In genomic region chr19:50906217-50906616, GRCh38 we compare ENCODE assay signal across 8 cellular contexts. TPM values are rescaled to one million over a fixed set of nuclear protein-coding genes. Genes with fewer than 3 reads are reported as not detected.
DNase-seq lines count a peak whose midpoint lies in the region; ATAC-seq, FAIRE-seq and TF ChIP-seq lines count a peak whose summit lies in the region.

No MANE protein-coding gene starts in this region.

- H4K20me1 ChIP-seq in HepG2 (ENCODE audit: insufficient read depth, low read length) = no peaks in the 10 kb centered on the region

- FAIRE-seq in HepG2 (lab: Jason Lieb, UNC) = no peak

- in situ Hi-C loops in HepG2 (cut with HindIII; ENCODE audit: extremely low pct_ligation_motif_present, low pct_unique_long_range_greater_than_20kb) = no loop called here

- H3K9ac ChIP-seq in HepG2 (ENCODE audit: insufficient read depth, low read depth, low read length) = no peak overlapping the region

- no peak overlapping the region for H3K4me3 Mint-ChIP-seq in activated T-helper 17 cell treated with anti-CD3 and anti-CD28 coated beads, Interleukin-2, amount 50 U/mL, for 72 hours

- H3K27me3 ChIP-seq in HepG2 (ENCODE audit: control insufficient read depth in 1 of 2, insufficient read depth in 2 of 2, low read length in 2 of 2) = peaks cover 0 to 19% of the 10 kb centered on the region in 2 experiments; a peak in 4 of 5 replicates

- CTCF ChIA-PET in HepG2 (lab: Yijun Ruan, JAX; ENCODE audit: low intra/inter-chr PET ratio, low total read pairs) = interaction anchor here (1.2 kb wide), 1 partner anchor 16 kb away, joined by 5 read pairs; no protein-coding TSS in a partner anchor

- H3K9me3 Mint-ChIP-seq in activated T-helper 17 cell treated with anti-CD3 and anti-CD28 coated beads, Interleukin-2, amount 50 U/mL, for 72 hours = no peaks in the 10 kb centered on the region

- TF ChIP-seq RAD21 in HepG2 (CRISPR knock-in tag; IDR thresholded peaks at IDR 0.05) = no peak

- no TSS peak for BruUV-seq in HepG2 (replicated peaks; lab: Mats Ljungman, UMichigan)

- TF ChIP-seq EP300 in HepG2 (IDR thresholded peaks at IDR 0.05; ENCODE audit: low read depth in 2 of 2, low read length in 2 of 2) = no peak
- no peak for TF ChIP-seq EP300 in HepG2 (CRISPR knock-in tag; IDR thresholded peaks at IDR 0.05; ENCODE audit: borderline replicate concordance)

- no peaks in the 10 kb centered on the region for H3K36me3 Mint-ChIP-seq in activated T-helper 17 cell treated with anti-CD3 and anti-CD28 coated beads, Interleukin-2, amount 50 U/mL, for 72 hours (ENCODE audit: low read depth)

- H3K79me2 ChIP-seq in HepG2 (ENCODE audit: insufficient read depth, low read length) = no peaks in the 10 kb centered on the region

- H3K4me2 ChIP-seq in HepG2 (ENCODE audit: low read depth, low read length) = no peak overlapping the region

- peaks cover 58% of the 10 kb centered on the region for H3K27me3 Mint-ChIP-seq in activated T-helper 17 cell treated with anti-CD3 and anti-CD28 coated beads, Interleukin-2, amount 50 U/mL, for 72 hours

- no peak overlapping the region for H3K27ac ChIP-seq in HepG2 (ENCODE audit: extremely low read length, insufficient read depth, low read length)

- no peaks in the 10 kb centered on the region for H3K36me3 ChIP-seq in HepG2 (replicated peaks in 1 of 2; ENCODE audit: control insufficient read depth in 1 of 2, insufficient read depth in 2 of 2, low read length in 2 of 2)

- DNase-seq in EH (ENCODE audit: low read depth) = peak; percentile 6
- peak; percentile 23 for DNase-seq in LoVo (ENCODE audit: low spot score)
- peak; percentile 17 for DNase-seq in HepG2 (ENCODE audit: low spot score)
- no peak for DNase-seq in T1000 (lab: John Stamatoyannopoulos, UW)
- DNase-seq in AG20443 (ENCODE audit: low spot score) = no peak

- no peak overlapping the region for H2AFZ ChIP-seq in HepG2 (ENCODE audit: low read length)

- no peak for TF ChIP-seq POLR2A in HepG2 (IDR thresholded peaks at IDR 0.05; ENCODE audit: insufficient read depth in 1 of 2, low read depth in 2 of 2, low read length in 2 of 2)

- no peak overlapping the region for H3K4me3 ChIP-seq in HepG2 (replicated peaks in 1 of 3; ENCODE audit: insufficient read depth in 1 of 3, low read depth in 2 of 3, low read length in 3 of 3)

- intact Hi-C loops in HepG2 (cut with micrococcal nuclease; ENCODE audit: unreplicated experiment) = no loop called here

- peak; percentile 55 for TF ChIP-seq CTCF in HepG2 (CRISPR knock-in tag; IDR thresholded peaks at IDR 0.05)

- POLR2A ChIA-PET in HepG2 (lab: Yijun Ruan, JAX) = no interaction called here

- 10% methylated on average over 5 of the region's 5 CpGs for WGBS in HepG2 (ENCODE audit: low lambda C conversion rate)

- no peaks in the 10 kb centered on the region for H3K4me1 ChIP-seq in HepG2 (ENCODE audit: insufficient read depth, low read length)

- no peak overlapping the region for H3K27ac Mint-ChIP-seq in activated T-helper 17 cell treated with anti-CD3 and anti-CD28 coated beads, Interleukin-2, amount 50 U/mL, for 72 hours

- no peaks in the 10 kb centered on the region for H3K9me3 ChIP-seq in HepG2 (ENCODE audit: low read length)

- H3K4me1 Mint-ChIP-seq in activated T-helper 17 cell treated with anti-CD3 and anti-CD28 coated beads, Interleukin-2, amount 50 U/mL, for 72 hours = no peaks in the 10 kb centered on the region

- ATAC-seq in activated T-helper 17 cell treated with anti-CD3 and anti-CD28 coated beads, Interleukin-2, amount 50 U/mL, for 72 hours (replicated peaks) = peak; percentile 40
- ATAC-seq in HepG2 = peak; percentile 37; the same call in 1 of the 3 replicates
- no peak for ATAC-seq in activated CD4-positive, CD25-positive, alpha-beta regulatory T cell treated with anti-CD3 and anti-CD28 coated beads, Interleukin-2, amount 50 U/mL, for 24 hours
- no peak for ATAC-seq in HG03457 (IDR thresholded peaks at IDR 0.05; ENCODE audit: unreplicated experiment)

RNA-seq across cellular contexts. Expression of gene KLK4, which starts 5.0 kb away (rescaled TPM):
- not detected for total RNA-seq in activated T-helper 17 cell treated with anti-CD3 and anti-CD28 coated beads, Interleukin-2, amount 50 U/mL, for 72 hours
- not detected in 2 replicates for total RNA-seq in HepG2 (2016; rRNA removed; fragmentation: Illumina TruSeq; extraction: Trizol)
- not detected in 2 replicates for total RNA-seq in HepG2 (2016; cell fraction: cytosol; rRNA removed; fragmentation: Illumina TruSeq; extraction: Trizol; ENCODE audit: low read depth)
- total RNA-seq in HepG2 (2016; cell fraction: insoluble cytoplasmic fraction; rRNA removed; fragmentation: Illumina TruSeq; extraction: Trizol) = not detected in 2 replicates
- not detected in 2 replicates for total RNA-seq in HepG2 (2016; cell fraction: membrane; rRNA removed; fragmentation: Illumina TruSeq; extraction: Trizol)
- total RNA-seq in HepG2 (2016; cell fraction: nucleus; rRNA removed; fragmentation: Illumina TruSeq; extraction: Trizol) = not detected in 2 replicates
- not detected in 2 replicates for polyA plus RNA-seq in HepG2 (2011; rRNA removed)
- not detected in 2 replicates for polyA plus RNA-seq in HepG2 (2011; cell fraction: cytosol; rRNA removed)
- polyA plus RNA-seq in HepG2 (2011; cell fraction: nucleus; rRNA removed) = not detected in 2 replicates
- polyA plus RNA-seq in HepG2 (2012) = not detected in 2 replicates
- not detected in 2 replicates for polyA plus RNA-seq in HepG2 (2016; cell fraction: cytosol; fragmentation: Illumina TruSeq; extraction: Trizol; ENCODE audit: low read depth)
- not detected in 2 replicates for polyA plus RNA-seq in HepG2 (2016; cell fraction: insoluble cytoplasmic fraction; fragmentation: Illumina TruSeq; extraction: Trizol; ENCODE audit: low read depth)
- not detected in 2 replicates for polyA plus RNA-seq in HepG2 (2016; cell fraction: membrane; fragmentation: Illumina TruSeq; extraction: Trizol; ENCODE audit: low read depth)
- polyA plus RNA-seq in HepG2 (2016; cell fraction: nucleus; fragmentation: Illumina TruSeq; extraction: Trizol; ENCODE audit: insufficient read depth, low read depth) = not detected in 2 replicates
- not detected in 2 replicates for polyA minus RNA-seq in HepG2 (2011; rRNA and poly(A)+ RNA removed; ENCODE audit: low replicate concordance)
- not detected in 2 replicates for polyA minus RNA-seq in HepG2 (2011; cell fraction: cytosol; rRNA and poly(A)+ RNA removed)
- polyA minus RNA-seq in HepG2 (2011; cell fraction: nucleus; rRNA and poly(A)+ RNA removed) = not detected in 2 replicates

RNA-seq across cellular contexts. Expression of gene KLK2, which starts 33.0 kb away (rescaled TPM):
- total RNA-seq in activated T-helper 17 cell treated with anti-CD3 and anti-CD28 coated beads, Interleukin-2, amount 50 U/mL, for 72 hours = under 1 TPM in 1 of 2 donors, not detected in 1; 0.24 TPM
- total RNA-seq in HepG2 (2016; rRNA removed; fragmentation: Illumina TruSeq; extraction: Trizol) = not detected in 2 replicates
- total RNA-seq in HepG2 (2016; cell fraction: cytosol; rRNA removed; fragmentation: Illumina TruSeq; extraction: Trizol; ENCODE audit: low read depth) = not detected in 2 replicates
- not detected in 2 replicates for total RNA-seq in HepG2 (2016; cell fraction: insoluble cytoplasmic fraction; rRNA removed; fragmentation: Illumina TruSeq; extraction: Trizol)
- not detected in 2 replicates for total RNA-seq in HepG2 (2016; cell fraction: membrane; rRNA removed; fragmentation: Illumina TruSeq; extraction: Trizol)
- not detected in 2 replicates for total RNA-seq in HepG2 (2016; cell fraction: nucleus; rRNA removed; fragmentation: Illumina TruSeq; extraction: Trizol)
- 0.11 TPM in 1 of 2 replicates, not detected in the other for polyA plus RNA-seq in HepG2 (2011; rRNA removed)
- polyA plus RNA-seq in HepG2 (2011; cell fraction: cytosol; rRNA removed) = not detected in 2 replicates
- 0.31 and 0.35 TPM in 2 replicates for polyA plus RNA-seq in HepG2 (2011; cell fraction: nucleus; rRNA removed)
- polyA plus RNA-seq in HepG2 (2012) = not detected in 2 replicates
- polyA plus RNA-seq in HepG2 (2016; cell fraction: cytosol; fragmentation: Illumina TruSeq; extraction: Trizol; ENCODE audit: low read depth) = not detected in 2 replicates
- not detected in 2 replicates for polyA plus RNA-seq in HepG2 (2016; cell fraction: insoluble cytoplasmic fraction; fragmentation: Illumina TruSeq; extraction: Trizol; ENCODE audit: low read depth)
- not detected in 2 replicates for polyA plus RNA-seq in HepG2 (2016; cell fraction: membrane; fragmentation: Illumina TruSeq; extraction: Trizol; ENCODE audit: low read depth)
- polyA plus RNA-seq in HepG2 (2016; cell fraction: nucleus; fragmentation: Illumina TruSeq; extraction: Trizol; ENCODE audit: insufficient read depth, low read depth) = not detected in 2 replicates
- polyA minus RNA-seq in HepG2 (2011; rRNA and poly(A)+ RNA removed; ENCODE audit: low replicate concordance) = not detected in 2 replicates
- polyA minus RNA-seq in HepG2 (2011; cell fraction: cytosol; rRNA and poly(A)+ RNA removed) = not detected in 2 replicates
- polyA minus RNA-seq in HepG2 (2011; cell fraction: nucleus; rRNA and poly(A)+ RNA removed) = 0.37 and 0.64 TPM in 2 replicates

RNA-seq across cellular contexts. Expression of gene KLK5, which starts 46.6 kb away (rescaled TPM):
- total RNA-seq in activated T-helper 17 cell treated with anti-CD3 and anti-CD28 coated beads, Interleukin-2, amount 50 U/mL, for 72 hours = not detected
- not detected in 2 replicates for total RNA-seq in HepG2 (2016; rRNA removed; fragmentation: Illumina TruSeq; extraction: Trizol)
- total RNA-seq in HepG2 (2016; cell fraction: cytosol; rRNA removed; fragmentation: Illumina TruSeq; extraction: Trizol; ENCODE audit: low read depth) = not detected in 2 replicates
- total RNA-seq in HepG2 (2016; cell fraction: insoluble cytoplasmic fraction; rRNA removed; fragmentation: Illumina TruSeq; extraction: Trizol) = not detected in 2 replicates
- total RNA-seq in HepG2 (2016; cell fraction: membrane; rRNA removed; fragmentation: Illumina TruSeq; extraction: Trizol) = not detected in 2 replicates
- not detected in 2 replicates for total RNA-seq in HepG2 (2016; cell fraction: nucleus; rRNA removed; fragmentation: Illumina TruSeq; extraction: Trizol)
- polyA plus RNA-seq in HepG2 (2011; rRNA removed) = not detected in 2 replicates
- polyA plus RNA-seq in HepG2 (2011; cell fraction: cytosol; rRNA removed) = not detected in 2 replicates
- not detected in 2 replicates for polyA plus RNA-seq in HepG2 (2011; cell fraction: nucleus; rRNA removed)
- not detected in 2 replicates for polyA plus RNA-seq in HepG2 (2012)
- not detected in 2 replicates for polyA plus RNA-seq in HepG2 (2016; cell fraction: cytosol; fragmentation: Illumina TruSeq; extraction: Trizol; ENCODE audit: low read depth)
- not detected in 2 replicates for polyA plus RNA-seq in HepG2 (2016; cell fraction: insoluble cytoplasmic fraction; fragmentation: Illumina TruSeq; extraction: Trizol; ENCODE audit: low read depth)
- polyA plus RNA-seq in HepG2 (2016; cell fraction: membrane; fragmentation: Illumina TruSeq; extraction: Trizol; ENCODE audit: low read depth) = not detected in 2 replicates
- not detected in 2 replicates for polyA plus RNA-seq in HepG2 (2016; cell fraction: nucleus; fragmentation: Illumina TruSeq; extraction: Trizol; ENCODE audit: insufficient read depth, low read depth)
- 0.23 TPM in 1 of 2 replicates, not detected in the other for polyA minus RNA-seq in HepG2 (2011; rRNA and poly(A)+ RNA removed; ENCODE audit: low replicate concordance)
- not detected in 2 replicates for polyA minus RNA-seq in HepG2 (2011; cell fraction: cytosol; rRNA and poly(A)+ RNA removed)
- polyA minus RNA-seq in HepG2 (2011; cell fraction: nucleus; rRNA and poly(A)+ RNA removed) = not detected in 2 replicates

RNA-seq across cellular contexts. Expression of gene KLK3, which starts 51.5 kb away (rescaled TPM):
- total RNA-seq in activated T-helper 17 cell treated with anti-CD3 and anti-CD28 coated beads, Interleukin-2, amount 50 U/mL, for 72 hours = not detected
- total RNA-seq in HepG2 (2016; rRNA removed; fragmentation: Illumina TruSeq; extraction: Trizol) = not detected in 2 replicates
- not detected in 2 replicates for total RNA-seq in HepG2 (2016; cell fraction: cytosol; rRNA removed; fragmentation: Illumina TruSeq; extraction: Trizol; ENCODE audit: low read depth)
- total RNA-seq in HepG2 (2016; cell fraction: insoluble cytoplasmic fraction; rRNA removed; fragmentation: Illumina TruSeq; extraction: Trizol) = not detected in 2 replicates
- not detected in 2 replicates for total RNA-seq in HepG2 (2016; cell fraction: membrane; rRNA removed; fragmentation: Illumina TruSeq; extraction: Trizol)
- total RNA-seq in HepG2 (2016; cell fraction: nucleus; rRNA removed; fragmentation: Illumina TruSeq; extraction: Trizol) = not detected in 2 replicates
- polyA plus RNA-seq in HepG2 (2011; rRNA removed) = not detected in 2 replicates
- polyA plus RNA-seq in HepG2 (2011; cell fraction: cytosol; rRNA removed) = not detected in 2 replicates
- not detected in 2 replicates for polyA plus RNA-seq in HepG2 (2011; cell fraction: nucleus; rRNA removed)
- polyA plus RNA-seq in HepG2 (2012) = not detected in 2 replicates
- polyA plus RNA-seq in HepG2 (2016; cell fraction: cytosol; fragmentation: Illumina TruSeq; extraction: Trizol; ENCODE audit: low read depth) = not detected in 2 replicates
- not detected in 2 replicates for polyA plus RNA-seq in HepG2 (2016; cell fraction: insoluble cytoplasmic fraction; fragmentation: Illumina TruSeq; extraction: Trizol; ENCODE audit: low read depth)
- not detected in 2 replicates for polyA plus RNA-seq in HepG2 (2016; cell fraction: membrane; fragmentation: Illumina TruSeq; extraction: Trizol; ENCODE audit: low read depth)
- not detected in 2 replicates for polyA plus RNA-seq in HepG2 (2016; cell fraction: nucleus; fragmentation: Illumina TruSeq; extraction: Trizol; ENCODE audit: insufficient read depth, low read depth)
- not detected in 2 replicates for polyA minus RNA-seq in HepG2 (2011; rRNA and poly(A)+ RNA removed; ENCODE audit: low replicate concordance)
- not detected in 2 replicates for polyA minus RNA-seq in HepG2 (2011; cell fraction: cytosol; rRNA and poly(A)+ RNA removed)
- polyA minus RNA-seq in HepG2 (2011; cell fraction: nucleus; rRNA and poly(A)+ RNA removed) = not detected in 2 replicates

Comparison
In these comparisons a context has a peak if more than half of its experiments do, and no peak if none do; other contexts are left out.
1. DNase-seq: peak in EH (single experiment), LoVo (single experiment) and HepG2 (single experiment); none in T1000 (single experiment) and AG20443 (single experiment).
2. ATAC-seq: peak in activated T-helper 17 cell treated with anti-CD3 and anti-CD28 coated beads, Interleukin-2, amount 50 U/mL, for 72 hours (single experiment) and HepG2 (single experiment); none in activated CD4-positive, CD25-positive, alpha-beta regulatory T cell treated with anti-CD3 and anti-CD28 coated beads, Interleukin-2, amount 50 U/mL, for 24 hours (0 of 2) and HG03457 (single experiment).